In the genomic region with DNA sequence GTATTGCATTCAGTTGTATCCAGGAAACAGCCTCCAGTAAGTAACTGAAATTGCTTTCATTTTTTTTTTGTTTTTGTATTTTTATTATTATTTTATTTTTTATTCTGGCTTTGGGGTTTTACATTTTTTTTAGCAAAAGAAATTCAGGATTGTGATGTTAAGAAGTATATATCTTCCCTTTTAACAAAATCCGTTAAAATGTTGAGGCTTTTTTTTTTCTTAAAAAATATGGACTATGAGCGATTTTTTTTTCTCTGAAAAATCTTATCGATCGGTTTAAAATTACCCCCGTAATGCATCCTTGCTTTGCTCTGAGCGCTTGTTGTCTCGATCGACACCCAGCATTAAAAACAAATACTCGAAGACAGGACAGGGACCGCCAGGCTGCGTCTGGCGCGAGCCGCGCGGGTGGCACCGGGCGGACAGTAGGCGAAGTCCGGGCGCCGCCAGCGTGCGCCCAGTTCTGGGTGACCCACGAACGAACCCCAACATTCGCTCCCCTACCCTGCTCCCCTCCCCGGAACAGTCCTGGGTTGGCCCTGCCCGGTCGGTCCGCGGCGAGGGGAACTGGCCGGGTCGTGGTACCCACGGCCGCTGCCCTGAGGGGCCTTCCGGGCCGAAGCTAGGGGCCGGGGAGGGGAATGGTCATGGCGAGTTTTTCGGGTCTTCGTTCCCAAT, we compare ENCODE assay signal across 8 cellular contexts. TPM values are rescaled to one million over a fixed set of nuclear protein-coding genes. Genes with fewer than 3 reads are reported as not detected.
DNase-seq lines count a peak whose midpoint lies in the region; ATAC-seq and TF ChIP-seq lines count a peak whose summit lies in the region.

No MANE protein-coding gene starts in this region.

- peak overlapping the region; percentile 96 for H3K4me3 ChIP-seq in left ventricle myocardium inferior
- peak overlapping the region; percentile 24 to 54 for H3K4me3 ChIP-seq in body of pancreas
- peak overlapping the region; percentile 66 to 82 for H3K4me3 ChIP-seq in mesenchymal stem cell (ENCODE audit: insufficient read depth in 1 of 2, low read depth in 1 of 2, low read length in 2 of 2)
- peak overlapping the region; percentile 76 to 78 for H3K4me3 ChIP-seq in vagina

- no peak for ATAC-seq in body of pancreas

- H3K36me3 ChIP-seq in left ventricle myocardium inferior (no peaks in the 10 kb centered on the region), body of pancreas (replicated peaks in 1 of 2; ENCODE audit: insufficient read depth in 1 of 2, low read depth in 2 of 2) (no peaks in the 10 kb centered on the region), mesenchymal stem cell (ENCODE audit: control insufficient read depth in 1 of 2, insufficient read depth in 2 of 2, low read depth in 1 of 2, low read length in 2 of 2) (peaks cover 0 to 4% of the 10 kb centered on the region in 2 experiments), vagina (no peaks in the 10 kb centered on the region)

- H3K4me2 ChIP-seq in mesenchymal stem cell (ENCODE audit: low read length, poor library complexity, severe bottlenecking), result peak overlapping the region; percentile 97

- H3K4ac ChIP-seq in mesenchymal stem cell (ENCODE audit: low read depth in 1 of 2, low read length in 2 of 2), result peak overlapping the region; percentile 85 to 100

- H2BK12ac ChIP-seq in mesenchymal stem cell (ENCODE audit: low read length in 2 of 2), result peak overlapping the region in 1 of 2 experiments; percentile 81

- TF ChIP-seq POLR2A in body of pancreas (IDR thresholded peaks at IDR 0.05), result no peak
- no peak for TF ChIP-seq POLR2A in vagina (IDR thresholded peaks at IDR 0.05)

- peaks cover 13% of the 10 kb centered on the region for H3K79me1 ChIP-seq in mesenchymal stem cell (replicated peaks; ENCODE audit: low read length, poor library complexity, severe bottlenecking)

- H3K9me3 ChIP-seq in left ventricle myocardium inferior (replicated peaks), result no peaks in the 10 kb centered on the region
- no peaks in the 10 kb centered on the region for H3K9me3 ChIP-seq in body of pancreas
- no peaks in the 10 kb centered on the region for H3K9me3 ChIP-seq in mesenchymal stem cell (ENCODE audit: control insufficient read depth, low read length)
- H3K9me3 ChIP-seq in vagina, result no peaks in the 10 kb centered on the region

- H2BK120ac ChIP-seq in mesenchymal stem cell (ENCODE audit: low read depth, low read length), result peak overlapping the region; percentile 100

- peak overlapping the region; percentile 96 to 98 for H3K18ac ChIP-seq in mesenchymal stem cell (ENCODE audit: low read depth in 1 of 2, low read length in 2 of 2)

- intact Hi-C loops in left ventricle myocardium inferior (cut with micrococcal nuclease), result no loop called here
- intact Hi-C loops in cardiac septum (cut with DNase I), result loop anchor here (2.0 kb wide), 2 partner anchors 87 to 117 kb away; a partner anchor contains a TSS
- intact Hi-C loops in body of pancreas (cut with DNase I), result no loop called here
- intact Hi-C loops in vagina (cut with DNase I), result loop anchor here (2.0 kb wide), 1 partner anchor 115 kb away; no protein-coding TSS in a partner anchor

- peak overlapping the region in 1 of 2 experiments; percentile 97 for H3K23ac ChIP-seq in mesenchymal stem cell (ENCODE audit: low read length in 2 of 2)

- H2AK5ac ChIP-seq in mesenchymal stem cell (ENCODE audit: low read length, severe bottlenecking), result peak overlapping the region; percentile 83

- H3K27me3 ChIP-seq in left ventricle myocardium inferior (ENCODE audit: low read depth) (no peaks in the 10 kb centered on the region), body of pancreas (no peaks in the 10 kb centered on the region), mesenchymal stem cell (ENCODE audit: control insufficient read depth in 1 of 2, insufficient read depth in 1 of 2, low read length in 2 of 2) (no peaks in the 10 kb centered on the region), vagina (no peaks in the 10 kb centered on the region)

- no peak overlapping the region for H2AFZ ChIP-seq in mesenchymal stem cell (ENCODE audit: low read depth, low read length)

- H4K91ac ChIP-seq in mesenchymal stem cell (ENCODE audit: low read length), result peak overlapping the region; percentile 75

- 0% methylated on average over 40 to 43 of the region's 43 CpGs for WGBS in body of pancreas, 2 donors
- 0% methylated on average over 27 of the region's 43 CpGs for WGBS in mesenchymal stem cell

- H2BK15ac ChIP-seq in mesenchymal stem cell (ENCODE audit: low read depth, poor library complexity, severe bottlenecking), result peak overlapping the region; percentile 99

- TF ChIP-seq CTCF in left ventricle myocardium inferior (IDR thresholded peaks at IDR 0.05; ENCODE audit: borderline replicate concordance), result no peak
- peak in 1 of 7 experiments; percentile 4 for TF ChIP-seq CTCF in body of pancreas (IDR thresholded peaks at IDR 0.05)
- TF ChIP-seq CTCF in vagina (IDR thresholded peaks at IDR 0.05), result no peak

- peak overlapping the region; percentile 96 for H3K9ac ChIP-seq in mesenchymal stem cell (ENCODE audit: low read length)

- H4K8ac ChIP-seq in mesenchymal stem cell (ENCODE audit: low read length), result peak overlapping the region; percentile 64

- H2BK5ac ChIP-seq in mesenchymal stem cell (ENCODE audit: low read depth, low read length, poor library complexity, severe bottlenecking), result peak overlapping the region; percentile 99

- H3K27ac ChIP-seq in left ventricle myocardium inferior (replicated peaks) (peak overlapping the region; percentile 100), body of pancreas (peak overlapping the region; percentile 83 to 93 (median 88)), mesenchymal stem cell (ENCODE audit: low read length, poor library complexity, severe bottlenecking) (peak overlapping the region; percentile 72), vagina (peak overlapping the region; percentile 95)

- H3K14ac ChIP-seq in mesenchymal stem cell (ENCODE audit: low read length in 2 of 2), result peak overlapping the region; percentile 61 to 95

- peaks cover 84% of the 10 kb centered on the region for H3K4me1 ChIP-seq in left ventricle myocardium inferior
- H3K4me1 ChIP-seq in body of pancreas, result peaks cover 59% of the 10 kb centered on the region
- H3K4me1 ChIP-seq in mesenchymal stem cell (ENCODE audit: control insufficient read depth, insufficient read depth, low read depth, low read length), result peaks cover 28% of the 10 kb centered on the region
- H3K4me1 ChIP-seq in vagina, result peaks cover 50% of the 10 kb centered on the region

- no peak for DNase-seq in left ventricle myocardium inferior
- DNase-seq in cardiac septum (ENCODE audit: low spot score), result no peak
- no peak for DNase-seq in body of pancreas
- DNase-seq in mesenchymal stem cell, result no peak
- DNase-seq in vagina (ENCODE audit: extremely low spot score in 2 of 2), result no peak
- DNase-seq in NCI-H128 (lab: John Stamatoyannopoulos, UW; ENCODE audit: unreplicated experiment), result no peak
- DNase-seq in SKM-1 (lab: John Stamatoyannopoulos, UW; ENCODE audit: unreplicated experiment), result no peak
- DNase-seq in stimulated activated CD4-positive, alpha-beta T cell treated with anti-CD3 and anti-CD28 coated beads, Interleukin-1b, Interleukin-23, amount 100 ng/mL, for 48 hours, result no peak

RNA-seq across cellular contexts. Expression of a gene that starts 0.5 kb away (rescaled TPM):
- total RNA-seq in left ventricle myocardium inferior (7.3 TPM), cardiac septum (13.5 TPM), body of pancreas (10 to 100 TPM in 1 of 2 donors, 1 to 10 TPM in 1; 5.7 to 14.8 TPM), vagina (9.1 TPM)
- polyA plus RNA-seq in mesenchymal stem cell (2013, experiment 1 of 2), result 8.3 TPM
- 8.6 TPM for polyA plus RNA-seq in mesenchymal stem cell (2013, experiment 2 of 2)

Comparison
In these comparisons a context has a peak if more than half of its experiments do, and no peak if none do; other contexts are left out.
1. intact Hi-C loops: an anchor here in cardiac septum (2.0 kb wide) and vagina (2.0 kb wide); none called in left ventricle myocardium inferior and body of pancreas.
2. H3K4me3 ChIP-seq: peak in every context shown above with its lines; median percentile 96 in left ventricle myocardium inferior; 77 in vagina; 74 in mesenchymal stem cell; 39 in body of pancreas.